Comparison of ENCODE assay signal across 32 cellular contexts in genomic region chr5:119129770-119130169, GRCh38.
"Had no signal": no experiment of that assay in that cellular context is flagged by ENCODE, and none has a peak within 500 bp of the region (broad histone marks: within the 10 kb centered on the region; RNA-seq: fewer than 3 reads in every experiment).

No MANE protein-coding gene starts in this region.

- H3K27ac Mint-ChIP-seq: activated B cell treated with CpG ODN at 0.5 μM for 24 hours; activated CD8-positive, alpha-beta T cell treated with anti-CD3 and anti-CD28 coated beads for 36 hours; activated naive CD4-positive, alpha-beta T cell treated with anti-CD3 and anti-CD28 coated beads, Interleukin-2, amount 10 ng/mL, durations not matched to agents 7 days and 5 days; activated naive CD4-positive, alpha-beta T cell treated with anti-CD3 and anti-CD28 coated beads, Interleukin-2, amount 50 U/mL, for 72 hours; activated naive CD8-positive, alpha-beta T cell treated with anti-CD3 and anti-CD28 coated beads, Interleukin-2, amount 10 ng/mL, durations not matched to agents 7 days and 5 days; brain; T-helper 17 cell; T-helper 2 cell treated with Interferon-gamma antibody and Interleukin-4, amounts not matched to agents 5 μg/mL and 100 μg/mL, for 36 hours had no signal

- H3K4me3 Mint-ChIP-seq: activated B cell treated with CpG ODN at 0.5 μM for 24 hours; activated CD8-positive, alpha-beta T cell treated with anti-CD3 and anti-CD28 coated beads for 36 hours; activated naive CD4-positive, alpha-beta T cell treated with anti-CD3 and anti-CD28 coated beads, Interleukin-2, amount 10 ng/mL, durations not matched to agents 7 days and 5 days; activated naive CD8-positive, alpha-beta T cell treated with anti-CD3 and anti-CD28 coated beads, Interleukin-2, amount 10 ng/mL, durations not matched to agents 7 days and 5 days; activated T-cell treated with anti-CD3 and anti-CD28 coated beads, Interleukin-2, amount 50 U/mL, for 4 hours; brain; T-helper 17 cell; T-helper 2 cell treated with Interferon-gamma antibody and Interleukin-4, amounts not matched to agents 5 μg/mL and 100 μg/mL, for 36 hours had no signal

- H3K27me3 ChIP-seq: ascending aorta, breast epithelium, cardiac muscle cell, colonic mucosa, esophagus squamous epithelium, gastroesophageal sphincter had no signal

- H3K27ac ChIP-seq: ascending aorta, breast epithelium, cardiac muscle cell, colonic mucosa, epithelial cell of prostate, esophagus squamous epithelium, gastroesophageal sphincter, WERI-Rb-1 had no signal

- H3K27me3 Mint-ChIP-seq: activated B cell treated with CpG ODN at 0.5 μM for 24 hours; activated CD8-positive, alpha-beta T cell treated with anti-CD3 and anti-CD28 coated beads for 36 hours; activated naive CD4-positive, alpha-beta T cell treated with anti-CD3 and anti-CD28 coated beads, Interleukin-2, amount 10 ng/mL, durations not matched to agents 7 days and 5 days; activated naive CD8-positive, alpha-beta T cell treated with anti-CD3 and anti-CD28 coated beads, Interleukin-2, amount 10 ng/mL, durations not matched to agents 7 days and 5 days; brain; T-helper 17 cell had no signal

- H3K4me3 ChIP-seq: ascending aorta, breast epithelium, cardiac muscle cell, colonic mucosa, esophagus squamous epithelium, gastroesophageal sphincter had no signal

- FAIRE-seq: endometrium, endothelial cell of umbilical vein had no signal

- H3K36me3 ChIP-seq: breast epithelium, colonic mucosa had no signal

- H3K9me3 Mint-ChIP-seq: activated B cell treated with CpG ODN at 0.5 μM for 24 hours; activated CD8-positive, alpha-beta T cell treated with anti-CD3 and anti-CD28 coated beads for 36 hours; activated naive CD4-positive, alpha-beta T cell treated with anti-CD3 and anti-CD28 coated beads, Interleukin-2, amount 10 ng/mL, durations not matched to agents 7 days and 5 days; activated naive CD4-positive, alpha-beta T cell treated with anti-CD3 and anti-CD28 coated beads, Interleukin-2, amount 50 U/mL, for 72 hours; activated naive CD8-positive, alpha-beta T cell treated with anti-CD3 and anti-CD28 coated beads, Interleukin-2, amount 10 ng/mL, durations not matched to agents 7 days and 5 days; T-helper 2 cell treated with Interferon-gamma antibody and Interleukin-4, amounts not matched to agents 5 μg/mL and 100 μg/mL, for 36 hours had no signal

- H3K9me3 ChIP-seq: ascending aorta, breast epithelium, colonic mucosa, esophagus squamous epithelium, gastroesophageal sphincter had no signal

- H3K4me1 Mint-ChIP-seq: activated B cell treated with CpG ODN at 0.5 μM for 24 hours; activated naive CD4-positive, alpha-beta T cell treated with anti-CD3 and anti-CD28 coated beads, Interleukin-2, amount 10 ng/mL, durations not matched to agents 7 days and 5 days; activated naive CD8-positive, alpha-beta T cell treated with anti-CD3 and anti-CD28 coated beads, Interleukin-2, amount 10 ng/mL, durations not matched to agents 7 days and 5 days; brain had no signal

- ATAC-seq: activated CD4-positive, CD25-positive, alpha-beta regulatory T cell treated with anti-CD3 and anti-CD28 coated beads, Interleukin-2, amount 50 U/mL, for 24 hours; activated CD8-positive, alpha-beta T cell treated with anti-CD3 and anti-CD28 coated beads for 36 hours; activated naive CD4-positive, alpha-beta T cell treated with anti-CD3 and anti-CD28 coated beads, Interleukin-2, amount 50 U/mL, for 72 hours; activated T-cell treated with anti-CD3 and anti-CD28 coated beads, Interleukin-2, amount 50 U/mL, for 4 hours; gastroesophageal sphincter; T-helper 17 cell had no signal

- H3K4me1 ChIP-seq: ascending aorta, breast epithelium, colonic mucosa, esophagus squamous epithelium, gastroesophageal sphincter had no signal

- DNase-seq: activated B cell treated with CpG ODN at 0.5 μM for 24 hours; activated CD4-positive, alpha-beta T cell treated with anti-CD3 and anti-CD28 coated beads for 48 hours; activated CD4-positive, alpha-beta T cell treated with anti-CD3 and anti-CD28 coated beads, Interleukin-2, amount 50 U/mL, for 1 hour; activated CD4-positive, alpha-beta T cell treated with anti-CD3 and anti-CD28 coated beads, Interleukin-2, amount 50 U/mL, for 48 hours; activated CD8-positive, alpha-beta memory T cell treated with anti-CD3 and anti-CD28 coated beads for 24 hours; activated CD8-positive, alpha-beta T cell treated with anti-CD3 and anti-CD28 coated beads for 36 hours; activated gamma-delta T cell; activated naive CD4-positive, alpha-beta T cell; activated naive CD4-positive, alpha-beta T cell treated with anti-CD3 and anti-CD28 coated beads, Interleukin-2, amount 10 ng/mL, durations not matched to agents 7 days and 5 days; activated naive CD8-positive, alpha-beta T cell treated with anti-CD3 and anti-CD28 coated beads, Interleukin-2, amount 10 ng/mL, durations not matched to agents 7 days and 5 days; activated T-cell treated with anti-CD3 and anti-CD28 coated beads, Interleukin-2, amount 50 U/mL, for 4 hours; central memory CD4-positive, alpha-beta T cell; cerebellar nuclear complex; colonic mucosa; effector CD8-positive, alpha-beta T cell; esophagus squamous epithelium; foreskin melanocyte; T-helper 1 cell; T-helper 17 cell; T1000; WERI-Rb-1 had no signal
